ENCODE assay signal across 18 cellular contexts in genomic region chrX:39823424-39823823, GRCh38.
DNase-seq lines count a peak whose midpoint lies in the region; ATAC-seq, FAIRE-seq and TF ChIP-seq lines count a peak whose summit lies in the region.
"Had no signal": no experiment of that assay in that cellular context is flagged by ENCODE, and none has a peak within 500 bp of the region (broad histone marks: within the 10 kb centered on the region; RNA-seq: fewer than 3 reads in every experiment).

No MANE protein-coding gene starts in this region.

- POLR2A ChIA-PET in CD4-positive, alpha-beta T cell (lab: Charles Lee), result no interaction called here
- POLR2A ChIA-PET in H1 (lab: Charles Lee; ENCODE audit: partially characterized antibody), result no interaction called here

- H3K36me3 ChIP-seq in H1 (ENCODE audit: control insufficient read depth in 2 of 4, insufficient read depth in 4 of 4, low read length in 3 of 4) (no peaks in the 10 kb centered on the region), neural progenitor cell (no peaks in the 10 kb centered on the region)
- H3K36me3 ChIP-seq: BE2C had no signal

- H4K91ac ChIP-seq in H1 (replicated peaks; ENCODE audit: insufficient read length, low read length), result no peak overlapping the region

- no peaks in the 10 kb centered on the region for H3K36me3 Mint-ChIP-seq in activated naive CD8-positive, alpha-beta T cell treated with anti-CD3 and anti-CD28 coated beads, Interleukin-2, amount 50 U/mL, for 24 hours (ENCODE audit: low read depth)
- H3K36me3 Mint-ChIP-seq in activated naive CD8-positive, alpha-beta T cell treated with anti-CD3 and anti-CD28 coated beads for 36 hours, result no peaks in the 10 kb centered on the region
- no peaks in the 10 kb centered on the region for H3K36me3 Mint-ChIP-seq in CD4-positive, alpha-beta T cell (ENCODE audit: low read depth)
- no peaks in the 10 kb centered on the region for H3K36me3 Mint-ChIP-seq in neural progenitor cell
- H3K36me3 Mint-ChIP-seq: CD14-positive monocyte; CD8-positive, alpha-beta T cell had no signal

- intact Hi-C loops in CD4-positive, alpha-beta T cell (cut with DNase I, micrococcal nuclease), result no loop called here

- H2BK5ac ChIP-seq in H1 (ENCODE audit: low read depth, low read length), result no peak overlapping the region

- no peak overlapping the region for H4K5ac ChIP-seq in H1 (ENCODE audit: insufficient read length, low read depth, low read length)

- TF ChIP-seq POLR2A in H1 (IDR thresholded peaks at IDR 0.05; ENCODE audit: control extremely low read depth in 1 of 2, low read depth in 2 of 2, low read length in 2 of 2), result no peak

- H3K56ac ChIP-seq in H1 (replicated peaks; ENCODE audit: insufficient read length, low read depth, low read length), result no peak overlapping the region

- H3K9me3 ChIP-seq in CD4-positive, alpha-beta T cell (ENCODE audit: control insufficient read depth, low read length), result no peaks in the 10 kb centered on the region
- H3K9me3 ChIP-seq in H1 (ENCODE audit: insufficient read depth in 2 of 2, low read depth in 1 of 2, low read length in 1 of 2) (no peaks in the 10 kb centered on the region), neural progenitor cell (ENCODE audit: low read depth) (no peaks in the 10 kb centered on the region)
- H3K9me3 ChIP-seq: BE2C had no signal

- H3K27me3 Mint-ChIP-seq in activated naive CD8-positive, alpha-beta T cell treated with anti-CD3 and anti-CD28 coated beads, Interleukin-2, amount 50 U/mL, for 24 hours, result peaks cover 9% of the 10 kb centered on the region
- peaks cover 8% of the 10 kb centered on the region for H3K27me3 Mint-ChIP-seq in activated naive CD8-positive, alpha-beta T cell treated with anti-CD3 and anti-CD28 coated beads for 36 hours
- no peaks in the 10 kb centered on the region for H3K27me3 Mint-ChIP-seq in CD4-positive, alpha-beta T cell
- H3K27me3 Mint-ChIP-seq in neural progenitor cell (ENCODE audit: insufficient read depth, low read depth), result peaks cover 23% of the 10 kb centered on the region

- H2AFZ ChIP-seq in H1 (ENCODE audit: low read length) (no peak overlapping the region), neural progenitor cell (replicated peaks) (no peak overlapping the region)
- H2AFZ ChIP-seq: GM23248 had no signal

- no peak overlapping the region for H3K4me3 Mint-ChIP-seq in activated naive CD8-positive, alpha-beta T cell treated with anti-CD3 and anti-CD28 coated beads, Interleukin-2, amount 50 U/mL, for 24 hours
- H3K4me3 Mint-ChIP-seq in activated naive CD8-positive, alpha-beta T cell treated with anti-CD3 and anti-CD28 coated beads for 36 hours, result no peak overlapping the region
- H3K4me3 Mint-ChIP-seq in CD4-positive, alpha-beta T cell, result peak overlapping the region; percentile 45
- peak overlapping the region; percentile 24 for H3K4me3 Mint-ChIP-seq in neural progenitor cell
- H3K4me3 Mint-ChIP-seq: CD14-positive monocyte; CD8-positive, alpha-beta T cell had no signal

- no peak for TF ChIP-seq EP300 in H1 (IDR thresholded peaks at IDR 0.05; ENCODE audit: borderline replicate concordance in 1 of 2, low read depth in 2 of 2, low read length in 2 of 2)

- no peaks in the 10 kb centered on the region for H3K79me1 ChIP-seq in H1 (ENCODE audit: low read depth, low read length)

- no peak for FAIRE-seq in H1 (lab: Jason Lieb, UNC)
- FAIRE-seq: A204.1, H54 had no signal

- H3K4me1 ChIP-seq in H1 (replicated peaks in 1 of 4; ENCODE audit: control insufficient read depth in 3 of 4, insufficient read depth in 4 of 4, low read length in 3 of 4) (peaks cover 0 to 19% (median 9%) of the 10 kb centered on the region in 4 experiments; a peak in 6 of 7 replicates), neural progenitor cell (peaks cover 20% of the 10 kb centered on the region)

- H2BK120ac ChIP-seq in H1 (replicated peaks; ENCODE audit: low read depth, low read length), result no peak overlapping the region

- no peak overlapping the region for H3K27ac ChIP-seq in CD4-positive, alpha-beta T cell (ENCODE audit: low read depth, low read length)
- H3K27ac ChIP-seq in H1 (ENCODE audit: low read depth, low read length), result no peak overlapping the region
- no peak overlapping the region for H3K27ac ChIP-seq in neural progenitor cell
- H3K27ac ChIP-seq: GM23248 had no signal

- no peak for TF ChIP-seq CTCF in CD4-positive, alpha-beta T cell (IDR thresholded peaks at IDR 0.05)
- TF ChIP-seq CTCF in H1 (IDR thresholded peaks at IDR 0.05; ENCODE audit: control extremely low read depth in 1 of 3, insufficient read depth in 1 of 3, low read depth in 1 of 3, low read length in 3 of 3) (no peak), neural progenitor cell (IDR thresholded peaks at IDR 0.05) (no peak)

- H3K4me3 ChIP-seq in H1 (ENCODE audit: extremely low read depth in 1 of 4, insufficient read depth in 2 of 4, low read depth in 3 of 4, low read length in 4 of 4) (no peak overlapping the region), neural progenitor cell (no peak overlapping the region)
- H3K4me3 ChIP-seq: GM23248 had no signal

- H3F3A ChIP-seq in neural progenitor cell (ENCODE audit: low read depth), result peaks cover 31% of the 10 kb centered on the region

- no peak for DNase-seq in activated naive CD8-positive, alpha-beta T cell treated with anti-CD3 and anti-CD28 coated beads, Interleukin-2, amount 50 U/mL, for 24 hours
- no peak for DNase-seq in activated naive CD8-positive, alpha-beta T cell treated with anti-CD3 and anti-CD28 coated beads for 36 hours
- no peak for DNase-seq in CD4-positive, alpha-beta T cell
- DNase-seq in H1 (ENCODE audit: low read depth in 1 of 2, low spot score in 2 of 2) (no peak), neural progenitor cell (ENCODE audit: low spot score) (no peak), T-helper 9 cell (no peak)
- DNase-seq in activated CD4-positive, CD25-positive, alpha-beta regulatory T cell (lab: John Stamatoyannopoulos, UW), result no peak
- DNase-seq: ACHN; BE2C; CD8-positive, alpha-beta T cell; COR-L47; DMS 273 treated with DMSO at 0.1 percent for 48 hours; DMS79; GM23248; HCEC 1CT had no signal

- no peak overlapping the region for H3K23ac ChIP-seq in H1 (ENCODE audit: insufficient read length)

- H4K20me1 ChIP-seq in H1 (replicated peaks in 1 of 2; ENCODE audit: control insufficient read depth in 1 of 2, insufficient read depth in 2 of 2, low read length in 2 of 2) (no peaks in the 10 kb centered on the region), neural progenitor cell (ENCODE audit: low read depth) (no peaks in the 10 kb centered on the region)

- no peak for TF ChIP-seq RAD21 in H1 (IDR thresholded peaks at IDR 0.05 in 1 of 2, conservative IDR thresholded peaks at IDR 0.05 in 1 of 2; ENCODE audit: low read depth in 2 of 2, low read length in 2 of 2)

- peak overlapping the region; percentile 56 for H3K27ac Mint-ChIP-seq in activated naive CD8-positive, alpha-beta T cell treated with anti-CD3 and anti-CD28 coated beads, Interleukin-2, amount 50 U/mL, for 24 hours
- no peak overlapping the region for H3K27ac Mint-ChIP-seq in activated naive CD8-positive, alpha-beta T cell treated with anti-CD3 and anti-CD28 coated beads for 36 hours
- H3K27ac Mint-ChIP-seq in CD4-positive, alpha-beta T cell, result no peak overlapping the region
- H3K27ac Mint-ChIP-seq in neural progenitor cell, result no peak overlapping the region
- H3K27ac Mint-ChIP-seq: CD8-positive, alpha-beta T cell had no signal

- H3K4me1 Mint-ChIP-seq in activated naive CD8-positive, alpha-beta T cell treated with anti-CD3 and anti-CD28 coated beads, Interleukin-2, amount 50 U/mL, for 24 hours, result peaks cover 5% of the 10 kb centered on the region
- peaks cover 2% of the 10 kb centered on the region for H3K4me1 Mint-ChIP-seq in activated naive CD8-positive, alpha-beta T cell treated with anti-CD3 and anti-CD28 coated beads for 36 hours
- no peaks in the 10 kb centered on the region for H3K4me1 Mint-ChIP-seq in CD4-positive, alpha-beta T cell (ENCODE audit: low read depth)
- H3K4me1 Mint-ChIP-seq in neural progenitor cell, result peaks cover 23% of the 10 kb centered on the region

- peaks cover 8% of the 10 kb centered on the region for H3K27me3 ChIP-seq in CD4-positive, alpha-beta T cell (ENCODE audit: control insufficient read depth, insufficient read depth, low read length)
- H3K27me3 ChIP-seq in H1 (replicated peaks in 1 of 4; ENCODE audit: control insufficient read depth in 3 of 4, extremely low read depth in 1 of 4, insufficient read depth in 3 of 4, low read length in 3 of 4) (peaks cover 0 to 5% (median 3%) of the 10 kb centered on the region in 4 experiments; a peak in 2 of 7 replicates), neural progenitor cell (no peaks in the 10 kb centered on the region)
- H3K27me3 ChIP-seq: BE2C had no signal

- H2BK15ac ChIP-seq in H1 (ENCODE audit: low read length), result 0 out of 2 replicates have a peak overlapping the region, but pooled peaks have one; percentile 46

- H3K9me3 Mint-ChIP-seq in activated naive CD8-positive, alpha-beta T cell treated with anti-CD3 and anti-CD28 coated beads, Interleukin-2, amount 50 U/mL, for 24 hours, result no peaks in the 10 kb centered on the region
- no peaks in the 10 kb centered on the region for H3K9me3 Mint-ChIP-seq in activated naive CD8-positive, alpha-beta T cell treated with anti-CD3 and anti-CD28 coated beads for 36 hours
- H3K9me3 Mint-ChIP-seq in CD4-positive, alpha-beta T cell, result no peaks in the 10 kb centered on the region
- H3K9me3 Mint-ChIP-seq in neural progenitor cell, result peaks cover 23% of the 10 kb centered on the region
- H3K9me3 Mint-ChIP-seq: CD8-positive, alpha-beta T cell had no signal

- peaks cover 2% of the 10 kb centered on the region; the same call in 1 of the 2 replicates for H3K23me2 ChIP-seq in H1 (ENCODE audit: low read depth, low read length)

- H2BK12ac ChIP-seq in H1 (ENCODE audit: low read depth, low read length), result peak overlapping the region; percentile 68; the same call in 1 of the 2 replicates

- WGBS in H1 (ENCODE audit: extremely low coverage in 1 of 2, insufficient coverage in 1 of 2, insufficient read length in 1 of 2, insufficient replicate concordance in 2 of 2, low coverage in 1 of 2, low lambda C conversion rate in 2 of 2, missing lambda C conversion rate in 1 of 2), 2 experiments, result 100% methylated on average over 1 of the region's 1 CpG; no CpG with 5 or more reads in 1 of the 2 experiments

- no peak overlapping the region for H2AK5ac ChIP-seq in H1 (ENCODE audit: low read depth, low read length)

- H2BK20ac ChIP-seq in H1 (ENCODE audit: low read length), result no peak overlapping the region

- H3K79me2 ChIP-seq in H1 (ENCODE audit: control insufficient read depth in 1 of 2, insufficient read depth in 2 of 2, low read length in 2 of 2), result no peaks in the 10 kb centered on the region; a peak in 1 of 4 replicates
- peaks cover 14% of the 10 kb centered on the region for H3K79me2 ChIP-seq in neural progenitor cell (ENCODE audit: low read depth)

- CTCF ChIA-PET in CD4-positive, alpha-beta T cell (lab: Charles Lee), result interaction anchor here (0.8 kb wide), 1 partner anchor 31 kb away, joined by 3 read pairs; no protein-coding TSS in a partner anchor
- CTCF ChIA-PET in H1 (lab: Charles Lee; ENCODE audit: partially characterized antibody), result interaction anchor here (0.9 to 1.8 kb wide), 2 partner anchors 11 to 16 kb away, joined by 3 to 12 read pairs; no protein-coding TSS in a partner anchor

- H4K8ac ChIP-seq in H1 (ENCODE audit: extremely low read depth, insufficient read depth, low read length), result no peak overlapping the region

- no peak overlapping the region for H3K18ac ChIP-seq in H1 (ENCODE audit: extremely low read depth, low read length)

- H3K4me2 ChIP-seq in H1 (ENCODE audit: insufficient read depth in 1 of 2, low read depth in 2 of 2, low read length in 2 of 2) (no peak overlapping the region; a peak in 1 of 4 replicates), neural progenitor cell (no peak overlapping the region)

- H3K4ac ChIP-seq in H1 (replicated peaks; ENCODE audit: insufficient read length, low read depth, low read length), result no peak overlapping the region

- H3K14ac ChIP-seq in H1 (ENCODE audit: insufficient read length), result no peak overlapping the region

- H3K9ac ChIP-seq in H1 (replicated peaks in 1 of 4; ENCODE audit: extremely low read depth in 1 of 4, low read depth in 3 of 4, low read length in 3 of 4), result no peak overlapping the region
- H3K9ac ChIP-seq in neural progenitor cell, result no peak overlapping the region
- H3K9ac ChIP-seq: GM23248 had no signal

- ATAC-seq in activated naive CD8-positive, alpha-beta T cell treated with anti-CD3 and anti-CD28 coated beads, Interleukin-2, amount 50 U/mL, for 24 hours, result no peak
- no peak for ATAC-seq in CD4-positive, alpha-beta T cell (ENCODE audit: poor library complexity)
- ATAC-seq: CD8-positive, alpha-beta T cell had no signal

Comparison
In these comparisons a context has a peak if more than half of its experiments do, and no peak if none do; other contexts are left out.
1. H3K4me3 Mint-ChIP-seq: peak in CD4-positive, alpha-beta T cell (single experiment) and neural progenitor cell (single experiment); none in activated naive CD8-positive, alpha-beta T cell treated with anti-CD3 and anti-CD28 coated beads, Interleukin-2, amount 50 U/mL, for 24 hours (single experiment) and activated naive CD8-positive, alpha-beta T cell treated with anti-CD3 and anti-CD28 coated beads for 36 hours (single experiment).